ENCODE assay signal across 1 cellular context in genomic region chr3:194315088-194315964, GRCh38.
A peak's percentile ranks its signal among the peaks of the same experiment; 100 is the strongest.
TF ChIP-seq lines count a peak whose summit lies in the region.

No MANE protein-coding gene starts in this region.

TF ChIP-seq in HepG2, 621 proteins besides CTCF, POLR2A, EP300 and RAD21 (continued from another document and continues in another):
- TF ChIP-seq PAXIP1 (CRISPR knock-in tag; conservative IDR thresholded peaks at IDR 0.05) (no peak), FOSL1 (CRISPR knock-in tag; IDR thresholded peaks at IDR 0.05; ENCODE audit: borderline replicate concordance) (no peak), ZNF430 (CRISPR knock-in tag; IDR thresholded peaks at IDR 0.05) (no peak), ZNF598 (CRISPR knock-in tag; IDR thresholded peaks at IDR 0.05; ENCODE audit: borderline replicate concordance) (no peak), ZNF766 (CRISPR knock-in tag; IDR thresholded peaks at IDR 0.05; ENCODE audit: borderline replicate concordance) (no peak), NFE2L1 (CRISPR knock-in tag; IDR thresholded peaks at IDR 0.05; ENCODE audit: borderline replicate concordance) (no peak), GRHL1 (CRISPR knock-in tag; conservative IDR thresholded peaks at IDR 0.05) (no peak), CERS6 (CRISPR knock-in tag; IDR thresholded peaks at IDR 0.05) (no peak), MLLT10 (CRISPR knock-in tag; IDR thresholded peaks at IDR 0.05) (no peak), FLYWCH1 (CRISPR knock-in tag; IDR thresholded peaks at IDR 0.05) (0 out of 2 replicates have a peak, but pooled peaks have one; percentile 41), TEF (CRISPR knock-in tag; IDR thresholded peaks at IDR 0.05) (no peak), ZNF761 (CRISPR knock-in tag; conservative IDR thresholded peaks at IDR 0.05) (no peak), KDM2A (CRISPR knock-in tag; IDR thresholded peaks at IDR 0.05; ENCODE audit: borderline replicate concordance, low read depth) (peak; percentile 79; the same call in 1 of the 2 replicates), WIZ (CRISPR knock-in tag; IDR thresholded peaks at IDR 0.05) (no peak), HIC2 (CRISPR knock-in tag; IDR thresholded peaks at IDR 0.05; ENCODE audit: low read depth) (peak; percentile 33; the same call in 1 of the 2 replicates), ATF2 (CRISPR knock-in tag; IDR thresholded peaks at IDR 0.05) (peak; percentile 38; the same call in 1 of the 2 replicates), FIP1L1 (IDR thresholded peaks at IDR 0.05; ENCODE audit: borderline replicate concordance, insufficient read depth, low read depth, low read length) (no peak), ZNF563 (CRISPR knock-in tag; IDR thresholded peaks at IDR 0.05) (peak; percentile 38; the same call in 1 of the 2 replicates), TOE1 (CRISPR knock-in tag; IDR thresholded peaks at IDR 0.05) (0 out of 2 replicates have a peak, but pooled peaks have one; percentile 64), NFYB (CRISPR knock-in tag; IDR thresholded peaks at IDR 0.05) (no peak), MTF2 (CRISPR knock-in tag; IDR thresholded peaks at IDR 0.05; ENCODE audit: borderline replicate concordance) (peak; percentile 65; the same call in 1 of the 2 replicates), LCORL (IDR thresholded peaks at IDR 0.05) (no peak), LCORL (CRISPR knock-in tag; IDR thresholded peaks at IDR 0.05) (peak; percentile 53; the same call in 1 of the 2 replicates), ZNF446 (CRISPR knock-in tag; IDR thresholded peaks at IDR 0.05) (no peak), HOXA3 (CRISPR knock-in tag; IDR thresholded peaks at IDR 0.05) (peak; percentile 38; the same call in 1 of the 2 replicates), SNAPC4 (CRISPR knock-in tag; IDR thresholded peaks at IDR 0.05) (no peak), REST (IDR thresholded peaks at IDR 0.05; ENCODE audit: borderline replicate concordance in 1 of 2, low read depth in 1 of 2, low read length in 2 of 2) (no peak), ZNF580 (CRISPR knock-in tag; IDR thresholded peaks at IDR 0.05; ENCODE audit: borderline replicate concordance, low read depth) (peak; percentile 51; the same call in 1 of the 2 replicates), ZNF776 (CRISPR knock-in tag; IDR thresholded peaks at IDR 0.05) (peak; percentile 59; the same call in 1 of the 2 replicates), POGK (CRISPR knock-in tag; conservative IDR thresholded peaks at IDR 0.05) (peak; percentile 71), GABPB1 (CRISPR knock-in tag; IDR thresholded peaks at IDR 0.05) (peak; percentile 67; the same call in 1 of the 2 replicates), TCF12 (IDR thresholded peaks at IDR 0.05) (no peak), TCF12 (CRISPR knock-in tag; IDR thresholded peaks at IDR 0.05) (no peak), ZBTB7B (CRISPR knock-in tag; IDR thresholded peaks at IDR 0.05) (0 out of 2 replicates have a peak, but pooled peaks have one; percentile 37)
